Comparison of ENCODE assay signal across 1 cellular context in genomic region chr10:21526184-21526951, GRCh38.
TF ChIP-seq lines count a peak whose summit lies in the region.

No MANE protein-coding gene starts in this region.

TF ChIP-seq in HepG2, 621 proteins besides CTCF, POLR2A, EP300 and RAD21 (continued from another document and continues in another):
- TF ChIP-seq TRAFD1 (CRISPR knock-in tag; IDR thresholded peaks at IDR 0.05; ENCODE audit: borderline replicate concordance) (no peak), ATM (IDR thresholded peaks at IDR 0.05; ENCODE audit: borderline replicate concordance) (no peak), KDM6A (CRISPR knock-in tag; IDR thresholded peaks at IDR 0.05; ENCODE audit: low read depth) (no peak), CC2D1A (CRISPR knock-in tag; IDR thresholded peaks at IDR 0.05) (no peak), CHD2 (IDR thresholded peaks at IDR 0.05; ENCODE audit: low read depth, low read length) (no peak), HNRNPK (IDR thresholded peaks at IDR 0.05; ENCODE audit: low read depth, low read length, poor library complexity, severe bottlenecking) (peak; percentile 94), SNAPC2 (CRISPR knock-in tag; IDR thresholded peaks at IDR 0.05) (0 out of 2 replicates have a peak, but pooled peaks have one; percentile 35), KMT2B (CRISPR knock-in tag; IDR thresholded peaks at IDR 0.05) (no peak), SOX6 (IDR thresholded peaks at IDR 0.05) (no peak), SOX6 (CRISPR knock-in tag; IDR thresholded peaks at IDR 0.05) (no peak), ZMYM2 (CRISPR knock-in tag; IDR thresholded peaks at IDR 0.05) (no peak), ZNF670 (CRISPR knock-in tag; IDR thresholded peaks at IDR 0.05; ENCODE audit: borderline replicate concordance) (no peak), SIN3A (IDR thresholded peaks at IDR 0.05; ENCODE audit: borderline replicate concordance, low read depth, low read length) (no peak), ZEB1 (IDR thresholded peaks at IDR 0.05; ENCODE audit: insufficient replicate concordance, low read depth) (no peak), ZNF543 (CRISPR knock-in tag; IDR thresholded peaks at IDR 0.05) (no peak), CAMTA2 (CRISPR knock-in tag; IDR thresholded peaks at IDR 0.05; ENCODE audit: borderline replicate concordance) (no peak), DZIP1 (CRISPR knock-in tag; IDR thresholded peaks at IDR 0.05) (no peak), MTA1 (CRISPR knock-in tag; IDR thresholded peaks at IDR 0.05; ENCODE audit: borderline replicate concordance) (no peak; the same call in 1 of the 2 replicates), YY1 (IDR thresholded peaks at IDR 0.05; ENCODE audit: insufficient read depth, insufficient replicate concordance, low read depth, low read length) (no peak), NFE2L2 (IDR thresholded peaks at IDR 0.05; ENCODE audit: low read length) (no peak), SOX5 (CRISPR knock-in tag; IDR thresholded peaks at IDR 0.05; ENCODE audit: borderline replicate concordance) (no peak), ELF3 (CRISPR knock-in tag; IDR thresholded peaks at IDR 0.05) (no peak), NR3C1 (CRISPR knock-in tag; IDR thresholded peaks at IDR 0.05) (no peak), KAT8 (CRISPR knock-in tag; IDR thresholded peaks at IDR 0.05) (no peak), JUNB (CRISPR knock-in tag; IDR thresholded peaks at IDR 0.05; ENCODE audit: borderline replicate concordance) (no peak), ADNP (CRISPR knock-in tag; IDR thresholded peaks at IDR 0.05) (no peak), NR2F6 (IDR thresholded peaks at IDR 0.05) (no peak), NR2F6 (CRISPR knock-in tag; IDR thresholded peaks at IDR 0.05) (no peak), E2F1 (CRISPR knock-in tag; IDR thresholded peaks at IDR 0.05) (no peak), IKZF4 (CRISPR knock-in tag; IDR thresholded peaks at IDR 0.05; ENCODE audit: borderline replicate concordance, low read depth, not compliant biosample characterization) (no peak), NFIC (IDR thresholded peaks at IDR 0.05; ENCODE audit: low read length) (no peak), PHB2 (IDR thresholded peaks at IDR 0.05; ENCODE audit: partially characterized antibody) (no peak), RXRA (CRISPR knock-in tag; IDR thresholded peaks at IDR 0.05) (no peak), HOXA5 (CRISPR knock-in tag; IDR thresholded peaks at IDR 0.05) (no peak), HHEX (CRISPR knock-in tag; IDR thresholded peaks at IDR 0.05) (no peak), TOE1 (CRISPR knock-in tag; IDR thresholded peaks at IDR 0.05) (no peak), KDM5A (IDR thresholded peaks at IDR 0.05; ENCODE audit: borderline replicate concordance, low read length) (peak; percentile 26; the same call in 1 of the 2 replicates), CREB1 (IDR thresholded peaks at IDR 0.05) (no peak), CREB1 (CRISPR knock-in tag; IDR thresholded peaks at IDR 0.05) (no peak), SPEN (CRISPR knock-in tag; IDR thresholded peaks at IDR 0.05; ENCODE audit: low read depth) (peak; percentile 79), SP4 (CRISPR knock-in tag; IDR thresholded peaks at IDR 0.05) (0 out of 2 replicates have a peak, but pooled peaks have one; percentile 44), ZNF546 (CRISPR knock-in tag; conservative IDR thresholded peaks at IDR 0.05) (no peak; the same call in 1 of the 2 replicates), ARNTL (CRISPR knock-in tag; IDR thresholded peaks at IDR 0.05) (no peak), SOX13 (IDR thresholded peaks at IDR 0.05) (no peak), SOX13 (CRISPR knock-in tag; conservative IDR thresholded peaks at IDR 0.05 in 1 of 2, IDR thresholded peaks at IDR 0.05 in 1 of 2) (no peak), ZNF274 (CRISPR knock-in tag; IDR thresholded peaks at IDR 0.05) (no peak), ZNF530 (CRISPR knock-in tag; IDR thresholded peaks at IDR 0.05; ENCODE audit: low read depth) (no peak), RORA (CRISPR knock-in tag; IDR thresholded peaks at IDR 0.05) (no peak), ZNF124 (CRISPR knock-in tag; IDR thresholded peaks at IDR 0.05) (no peak), ZNF709 (CRISPR knock-in tag; IDR thresholded peaks at IDR 0.05) (peak; percentile 23; the same call in 1 of the 2 replicates), NFE2L1 (CRISPR knock-in tag; IDR thresholded peaks at IDR 0.05; ENCODE audit: borderline replicate concordance) (no peak), ESRRA (CRISPR knock-in tag; IDR thresholded peaks at IDR 0.05; ENCODE audit: low read depth) (no peak)
- TF ChIP-seq, protein P1, sequence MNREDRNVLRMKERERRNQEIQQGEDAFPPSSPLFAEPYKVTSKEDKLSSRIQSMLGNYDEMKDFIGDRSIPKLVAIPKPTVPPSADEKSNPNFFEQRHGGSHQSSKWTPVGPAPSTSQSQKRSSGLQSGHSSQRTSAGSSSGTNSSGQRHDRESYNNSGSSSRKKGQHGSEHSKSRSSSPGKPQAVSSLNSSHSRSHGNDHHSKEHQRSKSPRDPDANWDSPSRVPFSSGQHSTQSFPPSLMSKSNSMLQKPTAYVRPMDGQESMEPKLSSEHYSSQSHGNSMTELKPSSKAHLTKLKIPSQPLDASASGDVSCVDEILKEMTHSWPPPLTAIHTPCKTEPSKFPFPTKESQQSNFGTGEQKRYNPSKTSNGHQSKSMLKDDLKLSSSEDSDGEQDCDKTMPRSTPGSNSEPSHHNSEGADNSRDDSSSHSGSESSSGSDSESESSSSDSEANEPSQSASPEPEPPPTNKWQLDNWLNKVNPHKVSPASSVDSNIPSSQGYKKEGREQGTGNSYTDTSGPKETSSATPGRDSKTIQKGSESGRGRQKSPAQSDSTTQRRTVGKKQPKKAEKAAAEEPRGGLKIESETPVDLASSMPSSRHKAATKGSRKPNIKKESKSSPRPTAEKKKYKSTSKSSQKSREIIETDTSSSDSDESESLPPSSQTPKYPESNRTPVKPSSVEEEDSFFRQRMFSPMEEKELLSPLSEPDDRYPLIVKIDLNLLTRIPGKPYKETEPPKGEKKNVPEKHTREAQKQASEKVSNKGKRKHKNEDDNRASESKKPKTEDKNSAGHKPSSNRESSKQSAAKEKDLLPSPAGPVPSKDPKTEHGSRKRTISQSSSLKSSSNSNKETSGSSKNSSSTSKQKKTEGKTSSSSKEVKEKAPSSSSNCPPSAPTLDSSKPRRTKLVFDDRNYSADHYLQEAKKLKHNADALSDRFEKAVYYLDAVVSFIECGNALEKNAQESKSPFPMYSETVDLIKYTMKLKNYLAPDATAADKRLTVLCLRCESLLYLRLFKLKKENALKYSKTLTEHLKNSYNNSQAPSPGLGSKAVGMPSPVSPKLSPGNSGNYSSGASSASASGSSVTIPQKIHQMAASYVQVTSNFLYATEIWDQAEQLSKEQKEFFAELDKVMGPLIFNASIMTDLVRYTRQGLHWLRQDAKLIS (CRISPR knock-in tag; IDR thresholded peaks at IDR 0.05), result peak; percentile 30; the same call in 1 of the 2 replicates
- TF ChIP-seq, protein P2, sequence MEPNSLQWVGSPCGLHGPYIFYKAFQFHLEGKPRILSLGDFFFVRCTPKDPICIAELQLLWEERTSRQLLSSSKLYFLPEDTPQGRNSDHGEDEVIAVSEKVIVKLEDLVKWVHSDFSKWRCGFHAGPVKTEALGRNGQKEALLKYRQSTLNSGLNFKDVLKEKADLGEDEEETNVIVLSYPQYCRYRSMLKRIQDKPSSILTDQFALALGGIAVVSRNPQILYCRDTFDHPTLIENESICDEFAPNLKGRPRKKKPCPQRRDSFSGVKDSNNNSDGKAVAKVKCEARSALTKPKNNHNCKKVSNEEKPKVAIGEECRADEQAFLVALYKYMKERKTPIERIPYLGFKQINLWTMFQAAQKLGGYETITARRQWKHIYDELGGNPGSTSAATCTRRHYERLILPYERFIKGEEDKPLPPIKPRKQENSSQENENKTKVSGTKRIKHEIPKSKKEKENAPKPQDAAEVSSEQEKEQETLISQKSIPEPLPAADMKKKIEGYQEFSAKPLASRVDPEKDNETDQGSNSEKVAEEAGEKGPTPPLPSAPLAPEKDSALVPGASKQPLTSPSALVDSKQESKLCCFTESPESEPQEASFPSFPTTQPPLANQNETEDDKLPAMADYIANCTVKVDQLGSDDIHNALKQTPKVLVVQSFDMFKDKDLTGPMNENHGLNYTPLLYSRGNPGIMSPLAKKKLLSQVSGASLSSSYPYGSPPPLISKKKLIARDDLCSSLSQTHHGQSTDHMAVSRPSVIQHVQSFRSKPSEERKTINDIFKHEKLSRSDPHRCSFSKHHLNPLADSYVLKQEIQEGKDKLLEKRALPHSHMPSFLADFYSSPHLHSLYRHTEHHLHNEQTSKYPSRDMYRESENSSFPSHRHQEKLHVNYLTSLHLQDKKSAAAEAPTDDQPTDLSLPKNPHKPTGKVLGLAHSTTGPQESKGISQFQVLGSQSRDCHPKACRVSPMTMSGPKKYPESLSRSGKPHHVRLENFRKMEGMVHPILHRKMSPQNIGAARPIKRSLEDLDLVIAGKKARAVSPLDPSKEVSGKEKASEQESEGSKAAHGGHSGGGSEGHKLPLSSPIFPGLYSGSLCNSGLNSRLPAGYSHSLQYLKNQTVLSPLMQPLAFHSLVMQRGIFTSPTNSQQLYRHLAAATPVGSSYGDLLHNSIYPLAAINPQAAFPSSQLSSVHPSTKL (CRISPR knock-in tag; IDR thresholded peaks at IDR 0.05), result no peak
- TF ChIP-seq, protein P3, sequence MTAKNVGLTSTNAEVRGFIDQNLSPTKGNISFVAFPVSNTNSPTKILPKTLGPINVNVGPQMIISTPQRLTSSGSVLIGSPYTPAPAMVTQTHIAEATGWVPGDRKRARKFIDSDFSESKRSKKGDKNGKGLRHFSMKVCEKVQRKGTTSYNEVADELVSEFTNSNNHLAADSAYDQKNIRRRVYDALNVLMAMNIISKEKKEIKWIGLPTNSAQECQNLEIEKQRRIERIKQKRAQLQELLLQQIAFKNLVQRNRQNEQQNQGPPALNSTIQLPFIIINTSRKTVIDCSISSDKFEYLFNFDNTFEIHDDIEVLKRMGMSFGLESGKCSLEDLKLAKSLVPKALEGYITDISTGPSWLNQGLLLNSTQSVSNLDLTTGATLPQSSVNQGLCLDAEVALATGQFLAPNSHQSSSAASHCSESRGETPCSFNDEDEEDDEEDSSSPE (CRISPR knock-in tag; IDR thresholded peaks at IDR 0.05), result peak; percentile 3; the same call in 1 of the 2 replicates
- TF ChIP-seq, protein P4, sequence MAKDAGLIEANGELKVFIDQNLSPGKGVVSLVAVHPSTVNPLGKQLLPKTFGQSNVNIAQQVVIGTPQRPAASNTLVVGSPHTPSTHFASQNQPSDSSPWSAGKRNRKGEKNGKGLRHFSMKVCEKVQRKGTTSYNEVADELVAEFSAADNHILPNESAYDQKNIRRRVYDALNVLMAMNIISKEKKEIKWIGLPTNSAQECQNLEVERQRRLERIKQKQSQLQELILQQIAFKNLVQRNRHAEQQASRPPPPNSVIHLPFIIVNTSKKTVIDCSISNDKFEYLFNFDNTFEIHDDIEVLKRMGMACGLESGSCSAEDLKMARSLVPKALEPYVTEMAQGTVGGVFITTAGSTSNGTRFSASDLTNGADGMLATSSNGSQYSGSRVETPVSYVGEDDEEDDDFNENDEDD (CRISPR knock-in tag; IDR thresholded peaks at IDR 0.05; ENCODE audit: borderline replicate concordance), result no peak
- TF ChIP-seq, protein P5, sequence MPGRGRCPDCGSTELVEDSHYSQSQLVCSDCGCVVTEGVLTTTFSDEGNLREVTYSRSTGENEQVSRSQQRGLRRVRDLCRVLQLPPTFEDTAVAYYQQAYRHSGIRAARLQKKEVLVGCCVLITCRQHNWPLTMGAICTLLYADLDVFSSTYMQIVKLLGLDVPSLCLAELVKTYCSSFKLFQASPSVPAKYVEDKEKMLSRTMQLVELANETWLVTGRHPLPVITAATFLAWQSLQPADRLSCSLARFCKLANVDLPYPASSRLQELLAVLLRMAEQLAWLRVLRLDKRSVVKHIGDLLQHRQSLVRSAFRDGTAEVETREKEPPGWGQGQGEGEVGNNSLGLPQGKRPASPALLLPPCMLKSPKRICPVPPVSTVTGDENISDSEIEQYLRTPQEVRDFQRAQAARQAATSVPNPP (CRISPR knock-in tag; IDR thresholded peaks at IDR 0.05), result no peak
